ENCODE assay signal across 8 cellular contexts in genomic region chr4:115234405-115235093, GRCh38.
A peak's percentile ranks its signal among the peaks of the same experiment; 100 is the strongest.
DNase-seq lines count a peak whose midpoint lies in the region; ATAC-seq, FAIRE-seq and TF ChIP-seq lines count a peak whose summit lies in the region.

No MANE protein-coding gene starts in this region.

- intact Hi-C loops in OCI-LY7 (cut with micrococcal nuclease; ENCODE audit: unreplicated experiment) (loop anchor here (10.0 kb wide), 3 partner anchors 300 to 620 kb away; no protein-coding TSS in a partner anchor), pancreas (cut with DNase I) (no loop called here)

- no peaks in the 10 kb centered on the region for H4K20me1 ChIP-seq in OCI-LY7 (ENCODE audit: insufficient read depth, low read length)

- peak; percentile 84 for TF ChIP-seq CTCF in OCI-LY7 (conservative IDR thresholded peaks at IDR 0.05; ENCODE audit: low read length)
- no peak for TF ChIP-seq CTCF in pancreas (IDR thresholded peaks at IDR 0.05)

- H3K27ac ChIP-seq in OCI-LY7 (ENCODE audit: low read depth, low read length, poor library complexity, severe bottlenecking) (no peak overlapping the region), iPS-18a (ENCODE audit: low read length) (peak overlapping the region; percentile 16), pancreas (no peak overlapping the region)

- CTCF ChIA-PET in OCI-LY7 (lab: Charles Lee; ENCODE audit: unreplicated experiment), result no interaction called here

- no TSS peak for BruUV-seq in OCI-LY7 (replicated peaks; lab: Mats Ljungman, UMichigan)

- no peak overlapping the region for H3K9ac ChIP-seq in iPS-18a (ENCODE audit: low read length)

- H3K27me3 ChIP-seq in iPS-18a (ENCODE audit: control insufficient read depth, insufficient read depth, low read length) (no peaks in the 10 kb centered on the region), pancreas (peaks cover 0 to 5% (median 0%) of the 10 kb centered on the region in 4 donors)

- no peaks in the 10 kb centered on the region for H3K4me1 ChIP-seq in OCI-LY7 (ENCODE audit: insufficient read depth, low read length, poor library complexity, severe bottlenecking)
- H3K4me1 ChIP-seq in iPS-18a (ENCODE audit: control insufficient read depth, low read depth, low read length), result peaks cover 42% of the 10 kb centered on the region
- no peaks in the 10 kb centered on the region for H3K4me1 ChIP-seq in pancreas

- ATAC-seq in HG03159 (IDR thresholded peaks at IDR 0.05; ENCODE audit: unreplicated experiment) (peak; percentile 64), pancreas (no peak)

- peak overlapping the region; percentile 28; the same call in 1 of the 2 replicates for H2AFZ ChIP-seq in OCI-LY7 (ENCODE audit: low read length)

- no peaks in the 10 kb centered on the region for H3K9me3 ChIP-seq in OCI-LY7 (ENCODE audit: low read length)
- H3K9me3 ChIP-seq in iPS-18a (ENCODE audit: control insufficient read depth, low read depth, low read length), result no peaks in the 10 kb centered on the region
- H3K9me3 ChIP-seq in pancreas, result peaks cover 0 to 4% (median 0%) of the 10 kb centered on the region in 4 donors

- no peaks in the 10 kb centered on the region for H3K79me2 ChIP-seq in OCI-LY7 (ENCODE audit: insufficient read depth, low read depth, low read length)

- POLR2A ChIA-PET in OCI-LY7 (lab: Charles Lee), result interaction anchor here (0.6 to 1.6 kb wide), 3 partner anchors 10 to 292 kb away, joined by 3 to 5 read pairs (median 3); no protein-coding TSS in a partner anchor

- 45% methylated on average over 3 of the region's 3 CpGs for WGBS in pancreas, 2 donors

- DNase-seq in NCI-H2107 treated with DMSO at 0.1 percent for 48 hours (lab: John Stamatoyannopoulos, UW; ENCODE audit: unreplicated experiment) (peak; percentile 20), NCI-H2107 (lab: John Stamatoyannopoulos, UW) (no peak), OCI-LY7 (ENCODE audit: low spot score) (peak; percentile 37), ureter (ENCODE audit: low spot score) (no peak), pancreas (no peak)
- no peak for DNase-seq in effector CD4-positive, alpha-beta T cell

- H3K4me2 ChIP-seq in OCI-LY7 (ENCODE audit: low read length), result no peak overlapping the region

- no peak for FAIRE-seq in pancreas (lab: Jason Lieb, UNC)

- H3K36me3 ChIP-seq in OCI-LY7 (ENCODE audit: insufficient read depth, low read length), result no peaks in the 10 kb centered on the region
- no peaks in the 10 kb centered on the region for H3K36me3 ChIP-seq in iPS-18a (ENCODE audit: control insufficient read depth, low read depth, low read length)
- no peaks in the 10 kb centered on the region for H3K36me3 ChIP-seq in pancreas

- no peaks in the 10 kb centered on the region for H3K9me2 ChIP-seq in OCI-LY7 (ENCODE audit: insufficient read depth, low read length)

- no peak overlapping the region for H3K4me3 ChIP-seq in OCI-LY7 (ENCODE audit: low read depth, low read length, poor library complexity, severe bottlenecking)
- no peak overlapping the region for H3K4me3 ChIP-seq in iPS-18a (ENCODE audit: low read length)
- no peak overlapping the region for H3K4me3 ChIP-seq in pancreas

Comparison
In these comparisons a context has a peak if more than half of its experiments do, and no peak if none do; other contexts are left out.
1. DNase-seq: peak in NCI-H2107 treated with DMSO at 0.1 percent for 48 hours (single experiment) and OCI-LY7 (single experiment); none in NCI-H2107 (single experiment), ureter (single experiment), pancreas (0 of 6) and effector CD4-positive, alpha-beta T cell (single experiment).